17 cellular contexts compared by ENCODE assay signal in the genomic region with DNA sequence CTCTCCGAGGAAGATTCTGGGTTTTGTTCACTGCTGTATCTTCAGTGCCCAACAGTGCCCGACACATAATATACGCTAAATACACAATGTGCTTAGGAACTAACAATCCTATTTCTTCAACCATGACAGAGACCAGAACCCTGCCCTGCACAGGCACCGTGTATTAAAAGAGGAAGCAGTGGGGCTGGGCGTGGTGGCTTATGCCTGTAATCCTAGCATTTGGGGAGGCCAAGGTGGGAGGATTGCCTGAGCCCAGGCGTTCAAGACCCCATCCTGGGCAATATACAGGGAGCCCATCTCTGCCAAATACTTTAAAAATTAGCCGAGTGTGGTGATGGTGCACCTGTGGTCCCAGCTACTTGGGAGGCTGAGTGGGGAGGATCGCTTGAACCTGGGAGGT. TPM values are rescaled to one million over a fixed set of nuclear protein-coding genes. Genes with fewer than 3 reads are reported as not detected.
DNase-seq lines count a peak whose midpoint lies in the region; TF ChIP-seq lines count a peak whose summit lies in the region.
"Had no signal": no experiment of that assay in that cellular context is flagged by ENCODE, and none has a peak within 500 bp of the region (broad histone marks: within the 10 kb centered on the region; RNA-seq: fewer than 3 reads in every experiment).

No MANE protein-coding gene starts in this region.

- no peak overlapping the region for H2AFZ ChIP-seq in mammary epithelial cell (ENCODE audit: low read depth, low read length)
- H2AFZ ChIP-seq: GM23248 had no signal

- CTCF ChIA-PET in mammary epithelial cell (lab: Charles Lee; ENCODE audit: low non-redundant PET): no interaction called here

- H3K9me3 Mint-ChIP-seq in chondrocyte (ENCODE audit: low read depth) (no peaks in the 10 kb centered on the region), type B pancreatic cell (no peaks in the 10 kb centered on the region)
- H3K9me3 Mint-ChIP-seq: activated naive CD8-positive, alpha-beta T cell treated with anti-CD3 and anti-CD28 coated beads for 36 hours had no signal

- in situ Hi-C loops in mammary epithelial cell (cut with MboI; ENCODE audit: low sequenced_read_pairs in 2 of 2): no loop called here

- no peak for TF ChIP-seq CTCF in Peyer's patch (IDR thresholded peaks at IDR 0.05)
- TF ChIP-seq CTCF in chondrocyte (IDR thresholded peaks at IDR 0.05): no peak
- no peak for TF ChIP-seq CTCF in thyroid gland (IDR thresholded peaks at IDR 0.05)
- TF ChIP-seq CTCF in type B pancreatic cell (conservative IDR thresholded peaks at IDR 0.05): no peak
- no peak for TF ChIP-seq CTCF in mammary epithelial cell (conservative IDR thresholded peaks at IDR 0.05 in 1 of 2, IDR thresholded peaks at IDR 0.05 in 1 of 2; ENCODE audit: extremely low read depth in 1 of 2, insufficient read depth in 1 of 2, low read depth in 1 of 2, low read length in 2 of 2)

- WGBS in thyroid gland, 2 donors: 73 to 74% methylated on average over 7 to 8 of the region's 8 CpGs
- 89% methylated on average over 6 of the region's 8 CpGs for WGBS in mammary epithelial cell (ENCODE audit: low coverage, missing lambda C conversion rate)

- H3K9ac ChIP-seq in mucosa of rectum (ENCODE audit: low read depth in 1 of 2, low read length in 2 of 2): peak overlapping the region in 1 of 2 donors; percentile 64
- no peak overlapping the region for H3K9ac ChIP-seq in mammary epithelial cell (ENCODE audit: insufficient read depth, low read length)
- H3K9ac ChIP-seq: GM23248 had no signal

- no peak overlapping the region for H3K4me3 Mint-ChIP-seq in chondrocyte (ENCODE audit: unreplicated experiment)
- H3K4me3 Mint-ChIP-seq in type B pancreatic cell: no peak overlapping the region
- H3K4me3 Mint-ChIP-seq: activated naive CD8-positive, alpha-beta T cell treated with anti-CD3 and anti-CD28 coated beads for 36 hours had no signal

- no peaks in the 10 kb centered on the region for H3K36me3 Mint-ChIP-seq in chondrocyte (ENCODE audit: low read depth)
- H3K36me3 Mint-ChIP-seq in type B pancreatic cell: no peaks in the 10 kb centered on the region
- H3K36me3 Mint-ChIP-seq: activated naive CD8-positive, alpha-beta T cell treated with anti-CD3 and anti-CD28 coated beads for 36 hours had no signal

- H3K27me3 Mint-ChIP-seq in chondrocyte (ENCODE audit: low read depth) (no peaks in the 10 kb centered on the region), type B pancreatic cell (no peaks in the 10 kb centered on the region)
- H3K27me3 Mint-ChIP-seq: activated naive CD8-positive, alpha-beta T cell treated with anti-CD3 and anti-CD28 coated beads for 36 hours had no signal

- no peaks in the 10 kb centered on the region for H3K9me3 ChIP-seq in Peyer's patch
- H3K9me3 ChIP-seq in mucosa of rectum (ENCODE audit: control insufficient read depth in 2 of 2, low read length in 2 of 2): no peaks in the 10 kb centered on the region
- no peaks in the 10 kb centered on the region for H3K9me3 ChIP-seq in thyroid gland
- H3K9me3 ChIP-seq in mammary epithelial cell (replicated peaks; ENCODE audit: insufficient read depth, low read length): no peaks in the 10 kb centered on the region
- H3K9me3 ChIP-seq: mucosa of descending colon had no signal

- H4K20me1 ChIP-seq in mammary epithelial cell (ENCODE audit: insufficient read depth, low read length): no peaks in the 10 kb centered on the region

- no TSS peak for BruUV-seq in mammary epithelial cell (replicated peaks; lab: Mats Ljungman, UMichigan)

- no peak overlapping the region for H3K4me2 ChIP-seq in mammary epithelial cell (ENCODE audit: insufficient read depth, low read depth, low read length)

- DNase-seq in Peyer's patch (peak in 2 of 3 donors; percentile 29 to 44), chondrocyte (ENCODE audit: low spot score) (peak; percentile 29), thyroid gland (no peak), type B pancreatic cell (ENCODE audit: extremely low spot score, unreplicated experiment) (no peak), mammary epithelial cell (no peak), COLO829 (ENCODE audit: low spot score) (no peak)
- DNase-seq: activated CD4-positive, alpha-beta T cell treated with anti-CD3 and anti-CD28 coated beads, Interleukin-2, amount 50 U/mL, for 4 hours; activated naive CD8-positive, alpha-beta T cell treated with anti-CD3 and anti-CD28 coated beads for 36 hours; effector CD8-positive, alpha-beta T cell; GM23248; KG1; NCI-H1105 treated with DMSO at 0.1 percent for 48 hours; stimulated activated CD4-positive, alpha-beta T cell treated with anti-CD3 and anti-CD28 coated beads, Interleukin-2, amount 100 ng/mL, for 48 hours; SW 1271 had no signal

- TF ChIP-seq POLR2A in Peyer's patch (IDR thresholded peaks at IDR 0.05) (no peak), thyroid gland (IDR thresholded peaks at IDR 0.05) (no peak)

- H3K4me1 Mint-ChIP-seq in chondrocyte (ENCODE audit: low read depth) (peaks cover 11% of the 10 kb centered on the region), type B pancreatic cell (ENCODE audit: unreplicated experiment) (peaks cover 15% of the 10 kb centered on the region)

- H3K27ac ChIP-seq in Peyer's patch: peak overlapping the region in 3 of 4 donors; percentile 74 to 96 (median 93)
- H3K27ac ChIP-seq in mucosa of rectum (ENCODE audit: low read depth in 2 of 2, low read length in 2 of 2): peak overlapping the region; percentile 72 to 94
- peak overlapping the region; percentile 87 to 97 (median 95) for H3K27ac ChIP-seq in thyroid gland
- H3K27ac ChIP-seq in mammary epithelial cell (ENCODE audit: insufficient read depth, low read depth, low read length): no peak overlapping the region
- H3K27ac ChIP-seq: cardiac muscle cell, GM23248 had no signal

- peaks cover 0 to 3% (median 0%) of the 10 kb centered on the region in 3 donors for H3K36me3 ChIP-seq in Peyer's patch
- H3K36me3 ChIP-seq in mucosa of rectum (ENCODE audit: control insufficient read depth in 2 of 2, insufficient read depth in 2 of 2, low read length in 2 of 2): no peaks in the 10 kb centered on the region
- H3K36me3 ChIP-seq in thyroid gland: no peaks in the 10 kb centered on the region
- H3K36me3 ChIP-seq in mammary epithelial cell (ENCODE audit: insufficient read depth, low read length): no peaks in the 10 kb centered on the region
- H3K36me3 ChIP-seq: cardiac muscle cell had no signal

- H3K27me3 ChIP-seq in Peyer's patch (no peaks in the 10 kb centered on the region), mucosa of rectum (ENCODE audit: control insufficient read depth in 2 of 2, insufficient read depth in 2 of 2, low read length in 2 of 2) (no peaks in the 10 kb centered on the region), thyroid gland (no peaks in the 10 kb centered on the region), mammary epithelial cell (ENCODE audit: insufficient read depth, low read length) (no peaks in the 10 kb centered on the region)
- H3K27me3 ChIP-seq: cardiac muscle cell had no signal

- H3K27ac Mint-ChIP-seq in chondrocyte (ENCODE audit: unreplicated experiment) (no peak overlapping the region), type B pancreatic cell (no peak overlapping the region)

- intact Hi-C loops in thyroid gland (cut with DNase I) (no loop called here), mammary epithelial cell (cut with micrococcal nuclease) (no loop called here)

- no peaks in the 10 kb centered on the region for H3K79me2 ChIP-seq in mammary epithelial cell (ENCODE audit: insufficient read depth, low read length)

- H3K4me1 ChIP-seq in Peyer's patch (peaks cover 0 to 35% (median 11%) of the 10 kb centered on the region in 4 donors), mucosa of rectum (ENCODE audit: control insufficient read depth in 2 of 2, insufficient read depth in 2 of 2, low read length in 2 of 2) (peaks cover 21 to 48% of the 10 kb centered on the region in 2 donors), thyroid gland (peaks cover 44 to 58% of the 10 kb centered on the region in 2 donors), mammary epithelial cell (ENCODE audit: insufficient read depth, low read length) (peaks cover 48% of the 10 kb centered on the region)

- dilution Hi-C loops in mammary epithelial cell (cut with HindIII; ENCODE audit: low sequenced_read_pairs): no loop called here

- H3K4me3 ChIP-seq in Peyer's patch (no peak overlapping the region), mucosa of rectum (ENCODE audit: low read length in 2 of 2) (no peak overlapping the region), thyroid gland (replicated peaks in 1 of 3) (no peak overlapping the region), mammary epithelial cell (replicated peaks in 1 of 3; ENCODE audit: insufficient read depth in 1 of 3, low read depth in 2 of 3, low read length in 3 of 3) (no peak overlapping the region)
- H3K4me3 ChIP-seq: cardiac muscle cell, GM23248, mucosa of descending colon had no signal

RNA-seq across cellular contexts. Expression of gene ARL2BP, which starts 19.3 kb away (rescaled TPM):
- 10 to 100 TPM; 25.2 to 55.3 (median 31.5) TPM for total RNA-seq in Peyer's patch
- total RNA-seq in chondrocyte: 69.5 to 89.1 TPM (median 70.1 TPM) in 3 replicates
- 10 to 100 TPM; 51.2 to 68.9 (median 60.0) TPM for total RNA-seq in thyroid gland
- total RNA-seq in type B pancreatic cell (ENCODE audit: low replicate concordance): 37.7 and 49.4 TPM in 2 replicates
- 10 to 100 TPM; 70.2 to 82.4 TPM for total RNA-seq in mammary epithelial cell
- polyA plus RNA-seq in mammary epithelial cell: 87.9 TPM
- polyA minus RNA-seq in mammary epithelial cell: 48.9 TPM

RNA-seq across cellular contexts. Expression of gene PLLP, which starts 20.1 kb away (rescaled TPM):
- 100 to 1,000 TPM in 3 of 4 donors, 1 to 10 TPM in 1; 1.7 to 152 (median 126) TPM for total RNA-seq in Peyer's patch
- 0.02 TPM in 1 of 3 replicates, not detected in the others for total RNA-seq in chondrocyte
- 10 to 100 TPM; 13.6 to 38.5 (median 30.1) TPM for total RNA-seq in thyroid gland
- total RNA-seq in type B pancreatic cell (ENCODE audit: low replicate concordance): 4.9 and 5.1 TPM in 2 replicates
- total RNA-seq in mammary epithelial cell: 1 to 10 TPM; 1.7 to 2.2 TPM
- 6.3 TPM for polyA plus RNA-seq in mammary epithelial cell
- polyA minus RNA-seq in mammary epithelial cell: 10.4 TPM
- total RNA-seq: GM23248 had no signal

Comparison
In these comparisons a context has a peak if more than half of its experiments do, and no peak if none do; other contexts are left out.
1. DNase-seq: peak in Peyer's patch (2 of 3) and chondrocyte (single experiment); none in thyroid gland (0 of 2), type B pancreatic cell (single experiment), mammary epithelial cell (single experiment) and COLO829 (single experiment).